In the genomic region with DNA sequence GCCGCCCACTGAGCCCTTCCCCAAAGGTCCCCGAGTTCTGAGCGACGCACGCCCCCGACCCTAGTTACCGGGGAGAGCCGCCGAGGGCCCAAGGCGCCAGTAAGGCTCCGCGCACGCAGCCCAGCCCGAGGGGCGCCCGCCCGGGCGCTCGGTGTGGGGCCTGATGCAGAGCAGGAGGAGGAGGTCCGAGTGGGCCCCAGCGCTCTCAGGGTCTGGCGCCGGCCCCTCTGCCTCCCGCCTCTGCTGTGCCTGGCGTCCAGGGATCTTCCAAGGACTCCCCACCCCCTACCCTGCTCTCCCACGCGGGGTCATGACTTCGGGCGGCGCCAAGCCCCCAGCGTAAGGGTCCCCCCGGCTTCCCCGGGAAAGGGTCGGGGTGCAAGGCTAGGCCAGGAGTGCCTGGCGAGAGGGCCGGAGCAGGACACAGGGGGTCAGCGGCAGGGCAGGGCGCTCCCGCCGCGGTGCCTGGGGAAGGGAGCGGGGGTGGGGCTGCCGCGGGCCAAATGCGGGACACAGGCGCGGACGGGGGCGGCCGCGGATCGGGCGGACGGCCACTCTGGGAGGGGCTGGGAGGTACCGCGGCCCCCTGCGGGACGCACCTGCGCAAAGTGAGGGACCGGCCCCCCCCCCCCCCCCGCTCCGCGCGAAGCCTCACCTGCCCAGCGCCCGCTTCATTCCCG, we compare ENCODE assay signal across 8 cellular contexts. TPM values are rescaled to one million over a fixed set of nuclear protein-coding genes. Genes with fewer than 3 reads are reported as not detected.
DNase-seq lines count a peak whose midpoint lies in the region; ATAC-seq and TF ChIP-seq lines count a peak whose summit lies in the region.

No MANE protein-coding gene starts in this region.

- H3K27ac ChIP-seq in mammary epithelial cell (ENCODE audit: insufficient read depth, low read depth, low read length) (peak overlapping the region; percentile 28), layer of hippocampus (ENCODE audit: low read depth, low read length) (peak overlapping the region; percentile 85)

- H3K4me3 Mint-ChIP-seq in T-cell = peak overlapping the region; percentile 80 to 86 (median 80)

- peaks cover 13 to 20% (median 19%) of the 10 kb centered on the region in 3 donors for H3K4me1 Mint-ChIP-seq in T-cell

- intact Hi-C loops in mammary epithelial cell (cut with micrococcal nuclease) = loop anchor here (1.0 to 2.0 kb wide), 3 partner anchors 17 to 397 kb away; a partner anchor contains a TSS

- peaks cover 34% of the 10 kb centered on the region for H3K79me2 ChIP-seq in mammary epithelial cell (ENCODE audit: insufficient read depth, low read length)

- in situ Hi-C loops in mammary epithelial cell (cut with MboI; ENCODE audit: low sequenced_read_pairs in 2 of 2) = loop anchor here (25.0 kb wide), 3 partner anchors 128 to 328 kb away; a partner anchor contains a TSS

- BruUV-seq in mammary epithelial cell (replicated peaks; lab: Mats Ljungman, UMichigan) = no TSS peak

- H3K36me3 ChIP-seq in mammary epithelial cell (ENCODE audit: insufficient read depth, low read length) = no peaks in the 10 kb centered on the region

- H4K20me1 ChIP-seq in mammary epithelial cell (ENCODE audit: insufficient read depth, low read length) = no peaks in the 10 kb centered on the region

- peak overlapping the region; percentile 63 to 97 (median 68) for H3K4me3 ChIP-seq in mammary epithelial cell (replicated peaks in 1 of 3; ENCODE audit: insufficient read depth in 1 of 3, low read depth in 2 of 3, low read length in 3 of 3)

- CTCF ChIA-PET in T-cell (lab: Charles Lee) = interaction anchor here in 1 of 2 donors (1.1 kb wide), 1 partner anchor 9 kb away, joined by 4 read pairs; no protein-coding TSS in a partner anchor
- CTCF ChIA-PET in mammary epithelial cell (lab: Charles Lee; ENCODE audit: low non-redundant PET) = no interaction called here

- peak; percentile 53 for DNase-seq in COLO668 (lab: John Stamatoyannopoulos, UW; ENCODE audit: unreplicated experiment)
- peak in 13 of 34 experiments; percentile 3 to 23 (median 8) for DNase-seq in T-cell
- DNase-seq in mammary epithelial cell = no peak
- DNase-seq in stimulated activated CD4-positive, alpha-beta T cell treated with anti-CD3 and anti-CD28 coated beads, Interleukin-4, amount 100 ng/mL, for 1 hour = peak; percentile 29
- DNase-seq in OCI-M2 (lab: John Stamatoyannopoulos, UW; ENCODE audit: unreplicated experiment) = no peak

- peak; percentile 30 for ATAC-seq in GM21360 (IDR thresholded peaks at IDR 0.05; ENCODE audit: unreplicated experiment)
- ATAC-seq in HG03565 (IDR thresholded peaks at IDR 0.05; ENCODE audit: unreplicated experiment) = peak; percentile 10
- peak in 1 of 4 experiments; percentile 34 for ATAC-seq in T-cell (replicated peaks in 1 of 4)

- H3K27me3 ChIP-seq in mammary epithelial cell (ENCODE audit: insufficient read depth, low read length) (no peaks in the 10 kb centered on the region), layer of hippocampus (ENCODE audit: control insufficient read depth, insufficient read depth, low read length) (no peaks in the 10 kb centered on the region)

- H3K9me3 Mint-ChIP-seq in T-cell = no peaks in the 10 kb centered on the region

- H3K27ac Mint-ChIP-seq in T-cell = peak overlapping the region in 1 of 2 donors; percentile 76

- H3K9me3 ChIP-seq in mammary epithelial cell (replicated peaks; ENCODE audit: insufficient read depth, low read length) = no peaks in the 10 kb centered on the region

- dilution Hi-C loops in mammary epithelial cell (cut with HindIII; ENCODE audit: low sequenced_read_pairs) = loop anchor here (10.0 kb wide), 1 partner anchor 205 kb away; no protein-coding TSS in a partner anchor

- H3K4me1 ChIP-seq in mammary epithelial cell (ENCODE audit: insufficient read depth, low read length) = peaks cover 7% of the 10 kb centered on the region

- H2AFZ ChIP-seq in mammary epithelial cell (ENCODE audit: low read depth, low read length) = peak overlapping the region; percentile 93

- WGBS in mammary epithelial cell (ENCODE audit: low coverage, missing lambda C conversion rate) = 0% methylated on average over 7 of the region's 67 CpGs

- POLR2A ChIA-PET in T-cell (lab: Charles Lee) = no interaction called here

- no peak for TF ChIP-seq CTCF in mammary epithelial cell (conservative IDR thresholded peaks at IDR 0.05 in 1 of 2, IDR thresholded peaks at IDR 0.05 in 1 of 2; ENCODE audit: extremely low read depth in 1 of 2, insufficient read depth in 1 of 2, low read depth in 1 of 2, low read length in 2 of 2)

- no peaks in the 10 kb centered on the region for H3K27me3 Mint-ChIP-seq in T-cell

- H3K36me3 Mint-ChIP-seq in T-cell = peaks cover 3% of the 10 kb centered on the region

- H3K9ac ChIP-seq in mammary epithelial cell (ENCODE audit: insufficient read depth, low read length) = peak overlapping the region; percentile 45

- H3K4me2 ChIP-seq in mammary epithelial cell (ENCODE audit: insufficient read depth, low read depth, low read length) = peak overlapping the region; percentile 80

RNA-seq across cellular contexts. Expression of a gene that starts 0.6 kb away (rescaled TPM):
- 10 to 100 TPM; 19.5 to 27.7 (median 22.1) TPM for total RNA-seq in T-cell
- 10 to 100 TPM; 21.2 to 21.6 TPM for total RNA-seq in mammary epithelial cell
- polyA plus RNA-seq in mammary epithelial cell = 16.8 TPM
- polyA minus RNA-seq in mammary epithelial cell = 46.9 TPM

RNA-seq across cellular contexts. Expression of a gene that starts 17.5 kb away (rescaled TPM):
- total RNA-seq in T-cell (1 to 10 TPM; 1.1 to 2.8 (median 1.2) TPM), mammary epithelial cell (10 to 100 TPM in 1 of 2 donors, 1 to 10 TPM in 1; 5.7 to 16.8 TPM)
- 13.0 TPM for polyA plus RNA-seq in mammary epithelial cell
- polyA minus RNA-seq in mammary epithelial cell = 39.0 TPM

Comparison
In these comparisons a context has a peak if more than half of its experiments do, and no peak if none do; other contexts are left out.
1. DNase-seq: peak in COLO668 (single experiment) and stimulated activated CD4-positive, alpha-beta T cell treated with anti-CD3 and anti-CD28 coated beads, Interleukin-4, amount 100 ng/mL, for 1 hour (single experiment); none in mammary epithelial cell (single experiment) and OCI-M2 (single experiment).